15 cellular contexts compared by ENCODE assay signal in the genomic region with DNA sequence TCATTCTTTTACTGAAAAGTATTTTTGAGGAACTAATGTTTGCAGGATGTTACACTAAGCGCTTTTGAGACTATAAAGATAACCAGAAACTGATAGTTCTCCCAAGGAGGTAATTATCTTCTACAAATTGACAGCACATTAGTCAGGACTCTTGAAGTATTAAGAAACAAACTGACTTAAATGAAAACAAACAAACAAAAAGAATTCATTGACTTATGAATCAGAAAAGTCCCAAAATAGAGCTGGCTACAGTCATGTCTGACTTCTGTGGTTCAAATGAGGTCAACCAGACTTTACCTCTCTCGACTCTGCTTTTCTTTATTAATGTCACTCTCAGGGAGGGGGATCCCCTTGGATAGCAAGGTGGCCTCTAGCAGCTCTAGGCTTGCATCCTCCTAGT.
DNase-seq lines count a peak whose midpoint lies in the region; ATAC-seq, FAIRE-seq and TF ChIP-seq lines count a peak whose summit lies in the region.
"Had no signal": no experiment of that assay in that cellular context is flagged by ENCODE, and none has a peak within 500 bp of the region (broad histone marks: within the 10 kb centered on the region; RNA-seq: fewer than 3 reads in every experiment).

No MANE protein-coding gene starts in this region.

- no peak overlapping the region for H3K14ac ChIP-seq in H9 (ENCODE audit: insufficient read depth, low read length)

- H3K9me3 ChIP-seq in K562 (replicated peaks; ENCODE audit: control insufficient read depth, insufficient read depth, low read depth, low read length) (no peaks in the 10 kb centered on the region), H9 (ENCODE audit: control insufficient read depth, low read depth, low read length) (no peaks in the 10 kb centered on the region)
- H3K9me3 ChIP-seq: colonic mucosa had no signal

- TF ChIP-seq RAD21 in K562 (CRISPR knock-in tag; conservative IDR thresholded peaks at IDR 0.05 in 1 of 2, IDR thresholded peaks at IDR 0.05 in 1 of 2) = no peak

- no peak overlapping the region for H2BK5ac ChIP-seq in H9 (ENCODE audit: insufficient read length, low read length)

- no peak for TF ChIP-seq POLR2A in K562 (conservative IDR thresholded peaks at IDR 0.05)

- no peak overlapping the region for H2BK120ac ChIP-seq in H9 (ENCODE audit: low read depth, low read length, poor library complexity, severe bottlenecking)

- ATAC-seq in GM18858 (IDR thresholded peaks at IDR 0.05; ENCODE audit: unreplicated experiment) = peak; percentile 94
- peak; percentile 93 for ATAC-seq in GM21447 (IDR thresholded peaks at IDR 0.05; ENCODE audit: unreplicated experiment)
- peak; percentile 97 for ATAC-seq in HG03095 (IDR thresholded peaks at IDR 0.05; ENCODE audit: unreplicated experiment)
- ATAC-seq in K562 = no peak

- no peak overlapping the region for H2BK15ac ChIP-seq in H9 (ENCODE audit: low read depth, low read length)

- no peak overlapping the region for H2AK5ac ChIP-seq in H9 (ENCODE audit: insufficient read length, low read length)

- H4K20me1 ChIP-seq in K562 (replicated peaks; ENCODE audit: control insufficient read depth, insufficient read depth, low read length) (no peaks in the 10 kb centered on the region), H9 (ENCODE audit: control insufficient read depth, insufficient read depth, insufficient read length) (no peaks in the 10 kb centered on the region)

- TF ChIP-seq CTCF in K562 (IDR thresholded peaks at IDR 0.05 in 2 of 3, conservative IDR thresholded peaks at IDR 0.05 in 1 of 3; ENCODE audit: insufficient read depth in 2 of 3, low read depth in 1 of 3, low read length in 3 of 3) (no peak), H9 (conservative IDR thresholded peaks at IDR 0.05) (no peak)

- no peak overlapping the region for H3K27ac ChIP-seq in K562 (ENCODE audit: extremely low read depth, low read depth, low read length)
- H3K27ac ChIP-seq in H9 (ENCODE audit: insufficient read length, low read depth, low read length) = no peak overlapping the region
- H3K27ac ChIP-seq: colonic mucosa had no signal

- no peaks in the 10 kb centered on the region for H3K27me3 Mint-ChIP-seq in H9 (ENCODE audit: low read depth)

- no TSS peak for BruUV-seq in K562 (replicated peaks; lab: Mats Ljungman, UMichigan)

- H2BK12ac ChIP-seq in H9 (ENCODE audit: insufficient read length, low read depth, low read length) = no peak overlapping the region

- H3K4me3 Mint-ChIP-seq in H9 = no peak overlapping the region
- H3K4me3 Mint-ChIP-seq: activated T-cell treated with anti-CD3 and anti-CD28 coated beads, Interleukin-2, amount 50 U/mL, for 4 hours; neural crest cell had no signal

- H3K23me2 ChIP-seq in H9 (ENCODE audit: insufficient read length, low read depth, low read length, poor library complexity, severe bottlenecking) = no peaks in the 10 kb centered on the region

- CTCF ChIA-PET in K562 (lab: Yijun Ruan, JAX; ENCODE audit: low intra/inter-chr PET ratio) = no interaction called here

- no peak for FAIRE-seq in K562 (lab: Jason Lieb, UNC)

- no peak overlapping the region for H3K18ac ChIP-seq in H9 (ENCODE audit: insufficient read length, low read depth, low read length)

- no peak overlapping the region for H3K9ac ChIP-seq in K562 (ENCODE audit: insufficient read depth in 1 of 2, low read depth in 2 of 2, low read length in 2 of 2)
- no peak overlapping the region for H3K9ac ChIP-seq in H9 (ENCODE audit: extremely low read depth, insufficient read length, low read length)

- H3K79me1 ChIP-seq in H9 (ENCODE audit: insufficient read depth, low read depth, low read length, poor library complexity, severe bottlenecking) = no peaks in the 10 kb centered on the region

- H3K4me2 ChIP-seq in K562 (ENCODE audit: insufficient read depth, low read length) (no peak overlapping the region), H9 (ENCODE audit: insufficient read depth, insufficient read length, low read length) (no peak overlapping the region)

- no peak overlapping the region for H4K91ac ChIP-seq in H9 (ENCODE audit: insufficient read length, low read depth, low read length)

- no peaks in the 10 kb centered on the region for H3K36me3 Mint-ChIP-seq in H9 (ENCODE audit: insufficient read depth in 1 of 3, low read depth in 3 of 3)

- H2BK20ac ChIP-seq in H9 (ENCODE audit: low read depth, low read length, poor library complexity, severe bottlenecking) = no peak overlapping the region

- DNase-seq in K562 (ENCODE audit: extremely low read depth in 1 of 4, low spot score in 3 of 4) = no peak
- DNase-seq in HuH-7.5 (ENCODE audit: low spot score) = no peak
- DNase-seq in stimulated activated CD4-positive, alpha-beta T cell treated with anti-CD3 and anti-CD28 coated beads, Interleukin-2, amount 100 ng/mL, for 48 hours = no peak
- no peak for DNase-seq in activated effector memory CD4-positive, alpha-beta T cell treated with anti-CD3 and anti-CD28 coated beads, Interleukin-2, amount 50 U/mL, for 16 hours
- no peak for DNase-seq in H9
- DNase-seq: activated T-cell treated with anti-CD3 and anti-CD28 coated beads, Interleukin-2, amount 50 U/mL, for 4 hours; Calu3; colonic mucosa; H7; hippocampal formation; stimulated activated CD4-positive, alpha-beta T cell treated with anti-CD3 and anti-CD28 coated beads, Interleukin-4, amount 100 ng/mL, for 24 hours had no signal

- no peaks in the 10 kb centered on the region for H3K9me3 Mint-ChIP-seq in H9
- H3K9me3 Mint-ChIP-seq: activated T-cell treated with anti-CD3 and anti-CD28 coated beads, Interleukin-2, amount 50 U/mL, for 4 hours; neural crest cell had no signal

- TF ChIP-seq EP300 in K562 (IDR thresholded peaks at IDR 0.05; ENCODE audit: low read length) = no peak

- H3K27me3 ChIP-seq in K562 (ENCODE audit: control insufficient read depth in 2 of 2, insufficient read depth in 2 of 2, low read length in 2 of 2) (no peaks in the 10 kb centered on the region), H9 (ENCODE audit: insufficient read depth, low read length) (no peaks in the 10 kb centered on the region)
- H3K27me3 ChIP-seq: colonic mucosa had no signal

- H3K4me3 ChIP-seq in K562 = no peak overlapping the region
- H3K4me3 ChIP-seq: colonic mucosa had no signal

- H4K8ac ChIP-seq in H9 (replicated peaks; ENCODE audit: insufficient read length, low read depth, low read length) = no peak overlapping the region

- H3K36me3 ChIP-seq in K562 (ENCODE audit: control insufficient read depth, insufficient read depth, low read length) = no peaks in the 10 kb centered on the region
- H3K36me3 ChIP-seq: colonic mucosa had no signal

- H3K23ac ChIP-seq in H9 (ENCODE audit: insufficient read length, low read depth, low read length) = no peak overlapping the region

- H3T11ph ChIP-seq in H9 (ENCODE audit: low read length) = no peak overlapping the region

- no peak overlapping the region; the same call in 1 of the 2 replicates for H2AFZ ChIP-seq in K562 (ENCODE audit: low read depth, low read length)
- H2AFZ ChIP-seq in H9 (ENCODE audit: low read length) = no peak overlapping the region

- H3K27ac Mint-ChIP-seq in H9 = no peak overlapping the region; a peak in 2 of 7 replicates

- H3K4me1 ChIP-seq in K562 (replicated peaks in 1 of 2; ENCODE audit: control insufficient read depth in 2 of 2, insufficient read depth in 2 of 2, low read length in 2 of 2) (peaks cover 6 to 15% of the 10 kb centered on the region in 2 experiments; a peak in 4 of 5 replicates), H9 (ENCODE audit: insufficient read depth, low read length) (no peaks in the 10 kb centered on the region)
- H3K4me1 ChIP-seq: colonic mucosa had no signal

- H3K79me2 ChIP-seq in K562 (ENCODE audit: control insufficient read depth, insufficient read depth, low read length) (no peaks in the 10 kb centered on the region), H9 (ENCODE audit: insufficient read depth, low read length) (no peaks in the 10 kb centered on the region)

- 19% methylated on average over 2 of the region's 2 CpGs for WGBS in K562 (ENCODE audit: insufficient coverage, low coverage, missing lambda C conversion rate)
- no CpG with 5 or more reads among the region's 2 CpGs for WGBS in H9 (ENCODE audit: extremely low coverage, insufficient read length, low lambda C conversion rate)

- intact Hi-C loops in K562 (cut with micrococcal nuclease) = no loop called here

- no peak overlapping the region for H3K56ac ChIP-seq in H9 (ENCODE audit: insufficient read length, low read depth, low read length)

- no peak overlapping the region for H3K4ac ChIP-seq in H9 (ENCODE audit: low read depth, low read length)

- POLR2A ChIA-PET in K562 (lab: Yijun Ruan, JAX) = interaction anchor here (1.0 kb wide), 1 partner anchor 11 kb away, joined by 3 read pairs; no protein-coding TSS in a partner anchor

- no peak overlapping the region for H4K5ac ChIP-seq in H9 (ENCODE audit: insufficient read length, low read depth, low read length)

- in situ Hi-C loops in K562 (cut with MboI) = no loop called here

- H3K4me1 Mint-ChIP-seq in H9 = no peaks in the 10 kb centered on the region

- no peaks in the 10 kb centered on the region for H3K9me1 ChIP-seq in K562 (ENCODE audit: control insufficient read depth, insufficient read depth, low read length)

TF ChIP-seq in K562, 482 proteins besides CTCF, POLR2A, EP300 and RAD21 (continues in another document):
- TF ChIP-seq CCNT2 (IDR thresholded peaks at IDR 0.05; ENCODE audit: borderline replicate concordance, extremely low read depth, insufficient read length, low read depth, low read length) (peak; percentile 26), SMARCA4 (IDR thresholded peaks at IDR 0.05) (0 out of 2 replicates have a peak, but pooled peaks have one; percentile 36), MEIS2 (IDR thresholded peaks at IDR 0.05; ENCODE audit: partially characterized antibody) (peak; percentile 75)
- TF ChIP-seq, protein P1, sequence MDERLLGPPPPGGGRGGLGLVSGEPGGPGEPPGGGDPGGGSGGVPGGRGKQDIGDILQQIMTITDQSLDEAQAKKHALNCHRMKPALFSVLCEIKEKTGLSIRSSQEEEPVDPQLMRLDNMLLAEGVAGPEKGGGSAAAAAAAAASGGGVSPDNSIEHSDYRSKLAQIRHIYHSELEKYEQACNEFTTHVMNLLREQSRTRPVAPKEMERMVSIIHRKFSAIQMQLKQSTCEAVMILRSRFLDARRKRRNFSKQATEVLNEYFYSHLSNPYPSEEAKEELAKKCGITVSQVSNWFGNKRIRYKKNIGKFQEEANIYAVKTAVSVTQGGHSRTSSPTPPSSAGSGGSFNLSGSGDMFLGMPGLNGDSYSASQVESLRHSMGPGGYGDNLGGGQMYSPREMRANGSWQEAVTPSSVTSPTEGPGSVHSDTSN (CRISPR knock-in tag; IDR thresholded peaks at IDR 0.05; ENCODE audit: low read depth) = no peak
- TF ChIP-seq, protein P1 (tag; conservative IDR thresholded peaks at IDR 0.05; ENCODE audit: low read depth) = peak; percentile 70
